21 cellular contexts compared by ENCODE assay signal in genomic region chr3:127846576-127846975, GRCh38.
"Had no signal": no experiment of that assay in that cellular context is flagged by ENCODE, and none has a peak within 500 bp of the region (broad histone marks: within the 10 kb centered on the region; RNA-seq: fewer than 3 reads in every experiment).

No MANE protein-coding gene starts in this region.

- H3K4me1 ChIP-seq: parathyroid adenoma, psoas muscle, sigmoid colon, transverse colon had no signal

- DNase-seq: cortex of kidney; effector memory CD4-positive, alpha-beta T cell; foreskin fibroblast; left colon; left ventricle myocardium superior; mesendoderm; naive thymus-derived CD4-positive, alpha-beta T cell; nephron progenitor cell; psoas muscle; sigmoid colon; stimulated activated CD4-positive, alpha-beta T cell treated with anti-CD3 and anti-CD28 coated beads, Interleukin-2, amount 100 ng/mL, for 24 hours; stimulated activated CD4-positive, alpha-beta T cell treated with anti-CD3 and anti-CD28 coated beads, Interleukin-4, amount 100 ng/mL, for 4 hours; stimulated activated naive B cell treated with anti-CD40 and anti-IgM and Interleukin-4, amounts not matched to agents 10 μg/mL and 1 μg/mL and 100 μg/mL, for 72 hours; stimulated activated naive CD8-positive, alpha-beta T cell treated with anti-CD3 and anti-CD28 coated beads, Interleukin-15, amount 100 ng/mL, for 72 hours; transverse colon had no signal

- H3K27me3 ChIP-seq: hepatocyte, sigmoid colon, transverse colon had no signal

- H3K4me3 ChIP-seq: hepatocyte, lung, psoas muscle, sigmoid colon, skin epidermis, thoracic aorta, transverse colon had no signal

- H3K27ac ChIP-seq: hepatocyte, parathyroid adenoma, psoas muscle, sigmoid colon, skin epidermis, thoracic aorta, transverse colon had no signal

- FAIRE-seq: endometrium had no signal

- H3K9me3 ChIP-seq: psoas muscle, sigmoid colon, thoracic aorta, transverse colon had no signal

- H3K36me3 ChIP-seq: sigmoid colon, thoracic aorta, transverse colon had no signal
